Comparison of ENCODE assay signal across 26 cellular contexts in the genomic region with DNA sequence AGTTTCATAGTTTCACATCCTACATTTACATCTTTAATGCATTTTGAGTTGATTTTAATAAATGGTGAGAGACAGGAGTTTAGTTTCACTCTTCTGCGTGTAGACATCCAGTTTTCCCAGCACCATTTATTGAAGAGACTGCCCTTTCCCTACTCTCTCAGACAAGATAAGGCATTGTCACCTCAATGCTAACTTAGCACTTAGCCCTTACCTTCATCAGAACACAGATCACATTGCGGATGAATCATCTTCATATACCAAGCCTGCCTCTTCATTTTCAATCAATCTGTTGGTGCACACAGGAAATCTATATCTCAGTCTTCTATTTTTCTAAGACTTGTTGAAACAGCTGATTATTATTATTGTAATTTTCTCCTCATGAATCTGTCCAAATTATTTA.
"Had no signal": no experiment of that assay in that cellular context is flagged by ENCODE, and none has a peak within 500 bp of the region (broad histone marks: within the 10 kb centered on the region; RNA-seq: fewer than 3 reads in every experiment).

No MANE protein-coding gene starts in this region.

- H3K36me3 ChIP-seq: ascending aorta had no signal

- DNase-seq: activated B cell treated with CpG ODN at 0.5 μM for 24 hours; activated CD4-positive, alpha-beta memory T cell treated with anti-CD3 and anti-CD28 coated beads for 36 hours; activated CD4-positive, alpha-beta T cell treated with anti-CD3 and anti-CD28 coated beads for 4 hours; activated CD4-positive, alpha-beta T cell treated with anti-CD3 and anti-CD28 coated beads, Interleukin-2, amount 10 ng/mL, durations not matched to agents 24 days and 14 days; activated CD4-positive, alpha-beta T cell treated with anti-CD3 and anti-CD28 coated beads, Interleukin-2, amount 50 U/mL, for 1 hour; activated CD4-positive, alpha-beta T cell treated with anti-CD3 and anti-CD28 coated beads, Interleukin-2, amount 50 U/mL, for 4 hours; activated CD4-positive, CD25-positive, alpha-beta regulatory T cell treated with anti-CD3 and anti-CD28 coated beads, Interleukin-2, amount 50 U/mL, for 72 hours; activated CD8-positive, alpha-beta memory T cell treated with anti-CD3 and anti-CD28 coated beads, Interleukin-2, amount 50 U/mL, for 4 hours; activated CD8-positive, alpha-beta T cell treated with anti-CD3 and anti-CD28 coated beads for 36 hours; activated effector memory CD4-positive, alpha-beta T cell treated with Interleukin-2 at 50 U/mL for 16 hours; activated gamma-delta T cell; activated naive CD4-positive, alpha-beta T cell treated with anti-CD3 and anti-CD28 coated beads, Interleukin-2, amount 10 ng/mL, durations not matched to agents 7 days and 5 days; activated naive CD4-positive, alpha-beta T cell treated with Interleukin-2 at 50 U/mL for 16 hours; activated naive CD8-positive, alpha-beta T cell treated with anti-CD3 and anti-CD28 coated beads, Interleukin-2, amount 10 ng/mL, durations not matched to agents 7 days and 5 days; activated naive CD8-positive, alpha-beta T cell treated with anti-CD3 and anti-CD28 coated beads, Interleukin-2, amount 50 U/mL, for 24 hours; activated T-cell treated with anti-CD3 and anti-CD28 coated beads for 4 hours; activated T-cell treated with anti-CD3 and anti-CD28 coated beads, Interleukin-2, amount 50 U/mL, for 1 hour; activated T-cell treated with anti-CD3 and anti-CD28 coated beads, Interleukin-2, amount 50 U/mL, for 48 hours; amygdala; anterior cingulate cortex; central memory CD4-positive, alpha-beta T cell; T-helper 2 cell; T-helper 9 cell had no signal

- H3K9me3 ChIP-seq: ascending aorta had no signal

- H3K4me1 ChIP-seq: ascending aorta had no signal

- FAIRE-seq: TTC549 had no signal

- H3K4me3 ChIP-seq: ascending aorta had no signal

- H3K27me3 ChIP-seq: ascending aorta had no signal

- H3K27ac ChIP-seq: ascending aorta, VCaP had no signal
